In genomic region chr19:2086695-2087620, GRCh38 we compare ENCODE assay signal across 1 cellular context.
TF ChIP-seq lines count a peak whose summit lies in the region.
"Not testable (repeated sequence)": the region's sequence is repeated elsewhere in the genome, so short reads cannot be mapped to it uniquely, and the experiment has no call there.

No MANE protein-coding gene starts in this region.

TF ChIP-seq in K562, 482 proteins besides CTCF, POLR2A, EP300 and RAD21 (continues in another document):
- TF ChIP-seq, protein P1, sequence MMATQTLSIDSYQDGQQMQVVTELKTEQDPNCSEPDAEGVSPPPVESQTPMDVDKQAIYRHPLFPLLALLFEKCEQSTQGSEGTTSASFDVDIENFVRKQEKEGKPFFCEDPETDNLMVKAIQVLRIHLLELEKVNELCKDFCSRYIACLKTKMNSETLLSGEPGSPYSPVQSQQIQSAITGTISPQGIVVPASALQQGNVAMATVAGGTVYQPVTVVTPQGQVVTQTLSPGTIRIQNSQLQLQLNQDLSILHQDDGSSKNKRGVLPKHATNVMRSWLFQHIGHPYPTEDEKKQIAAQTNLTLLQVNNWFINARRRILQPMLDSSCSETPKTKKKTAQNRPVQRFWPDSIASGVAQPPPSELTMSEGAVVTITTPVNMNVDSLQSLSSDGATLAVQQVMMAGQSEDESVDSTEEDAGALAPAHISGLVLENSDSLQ (IDR thresholded peaks at IDR 0.05): peak; percentile 59
- TF ChIP-seq GATAD2A (IDR thresholded peaks at IDR 0.05) (peak; percentile 87; the same call in 1 of the 2 replicates), KLF16 (IDR thresholded peaks at IDR 0.05) (peak; percentile 67; the same call in 1 of the 2 replicates), ADNP (tag; IDR thresholded peaks at IDR 0.05) (0 out of 2 replicates have a peak, but pooled peaks have one; percentile 36), ATF1 (tag; IDR thresholded peaks at IDR 0.05) (0 out of 2 replicates have a peak, but pooled peaks have one; percentile 33), ARNT (IDR thresholded peaks at IDR 0.05) (peak; percentile 77 to 81; a peak in 3 of 4 replicates), CBFA2T2 (conservative IDR thresholded peaks at IDR 0.05) (peak; percentile 64), HNRNPLL (IDR thresholded peaks at IDR 0.05; ENCODE audit: low read depth, low read length, poor library complexity, severe bottlenecking) (peak; percentile 47), RB1 (IDR thresholded peaks at IDR 0.05; ENCODE audit: low read depth) (0 out of 2 replicates have a peak, but pooled peaks have one; percentile 32), FOSL1 (tag; conservative IDR thresholded peaks at IDR 0.05) (peak; percentile 80), FOXK2 (conservative IDR thresholded peaks at IDR 0.05 in 1 of 2, IDR thresholded peaks at IDR 0.05 in 1 of 2; ENCODE audit: low read depth in 2 of 2) (0 out of 4 replicates have a peak, but pooled peaks of 1 of the 2 experiments have one; percentile 44), CEBPB (tag; IDR thresholded peaks at IDR 0.05) (peak; percentile 99), CBX1 (IDR thresholded peaks at IDR 0.05; ENCODE audit: low read depth) (0 out of 2 replicates have a peak, but pooled peaks have one; percentile 42), TCF3 (CRISPR knock-in tag; IDR thresholded peaks at IDR 0.05) (peak; percentile 71), BCOR (IDR thresholded peaks at IDR 0.05) (peak; percentile 91), KDM1A (IDR thresholded peaks at IDR 0.05) (peak; percentile 49 to 72; a peak in 3 of 4 replicates), TRIM24 (IDR thresholded peaks at IDR 0.05) (peak in 1 of 2 experiments; percentile 75; a peak in 3 of 4 replicates), RBM25 (IDR thresholded peaks at IDR 0.05; ENCODE audit: low read depth, low read length, severe bottlenecking) (peak; percentile 63), CXXC5 (CRISPR knock-in tag; IDR thresholded peaks at IDR 0.05) (peak; percentile 58), NONO (IDR thresholded peaks at IDR 0.05; ENCODE audit: low read depth in 2 of 2, low read length in 1 of 2) (0 out of 4 replicates have a peak, but pooled peaks of 1 of the 2 experiments have one; percentile 18), FOXK1 (CRISPR knock-in tag; IDR thresholded peaks at IDR 0.05; ENCODE audit: borderline replicate concordance) (0 out of 2 replicates have a peak, but pooled peaks have one; percentile 14), SMARCA5 (IDR thresholded peaks at IDR 0.05) (peak; percentile 54; the same call in 1 of the 2 replicates), CHD4 (IDR thresholded peaks at IDR 0.05; ENCODE audit: insufficient read depth, insufficient replicate concordance, low read depth, low read length, poor library complexity, severe bottlenecking) (peak; percentile 52), JUND (IDR thresholded peaks at IDR 0.05; ENCODE audit: borderline replicate concordance, low read depth, low read length) (peak; percentile 76), JUND (tag; IDR thresholded peaks at IDR 0.05; ENCODE audit: borderline replicate concordance, low read depth, low read length) (peak; percentile 71; the same call in 2 of the 3 replicates), LEF1 (IDR thresholded peaks at IDR 0.05) (peak; percentile 37; the same call in 1 of the 2 replicates), ATF7 (IDR thresholded peaks at IDR 0.05) (0 out of 2 replicates have a peak, but pooled peaks have one; percentile 24), TBL1XR1 (IDR thresholded peaks at IDR 0.05; ENCODE audit: low read length in 2 of 2) (0 out of 4 replicates have a peak, but pooled peaks of 1 of the 2 experiments have one; percentile 17), ZNF121 (CRISPR knock-in tag; conservative IDR thresholded peaks at IDR 0.05) (peak; percentile 100), SMARCA4 (IDR thresholded peaks at IDR 0.05) (peak; percentile 67; the same call in 1 of the 2 replicates), CBX5 (IDR thresholded peaks at IDR 0.05; ENCODE audit: borderline replicate concordance, low read depth) (0 out of 2 replicates have a peak, but pooled peaks have one; percentile 10), SOX6 (IDR thresholded peaks at IDR 0.05) (peak; percentile 75), ARID1B (IDR thresholded peaks at IDR 0.05) (peak; percentile 72), MNT (conservative IDR thresholded peaks at IDR 0.05) (peak in 1 of 2 experiments; percentile 63; a peak in 2 of 4 replicates), EP400 (IDR thresholded peaks at IDR 0.05) (peak; percentile 28; the same call in 1 of the 2 replicates), DPF2 (IDR thresholded peaks at IDR 0.05) (peak; percentile 58; the same call in 1 of the 2 replicates), MEIS2 (IDR thresholded peaks at IDR 0.05; ENCODE audit: partially characterized antibody) (peak; percentile 53), CREM (IDR thresholded peaks at IDR 0.05; ENCODE audit: low read depth) (peak; percentile 49; the same call in 1 of the 2 replicates), BHLHE40 (IDR thresholded peaks at IDR 0.05; ENCODE audit: low read length) (peak; percentile 96), NFIC (IDR thresholded peaks at IDR 0.05) (0 out of 2 replicates have a peak, but pooled peaks have one; percentile 12), ZFX (CRISPR knock-in tag; IDR thresholded peaks at IDR 0.05) (peak; percentile 46; the same call in 1 of the 2 replicates), ZEB2 (IDR thresholded peaks at IDR 0.05) (peak; percentile 81; the same call in 1 of the 2 replicates), HDAC2 (IDR thresholded peaks at IDR 0.05) (0 out of 2 replicates have a peak, but pooled peaks have one; percentile 36), MYNN (IDR thresholded peaks at IDR 0.05) (peak; percentile 66; the same call in 1 of the 2 replicates), DACH1 (IDR thresholded peaks at IDR 0.05; ENCODE audit: partially characterized antibody) (peak; percentile 56), ATF3 (IDR thresholded peaks at IDR 0.05) (peak; percentile 81), CEBPG (CRISPR knock-in tag; IDR thresholded peaks at IDR 0.05) (peak; percentile 90), CEBPG (tag; conservative IDR thresholded peaks at IDR 0.05 in 1 of 2, IDR thresholded peaks at IDR 0.05 in 1 of 2) (peak; percentile 67 to 89; a peak in 3 of 4 replicates), SMARCE1 (IDR thresholded peaks at IDR 0.05) (peak; percentile 40; the same call in 1 of the 2 replicates), VEZF1 (CRISPR knock-in tag; IDR thresholded peaks at IDR 0.05) (0 out of 2 replicates have a peak, but pooled peaks have one; percentile 30)
- TF ChIP-seq ATF1 (CRISPR knock-in tag; IDR thresholded peaks at IDR 0.05); MYNN (CRISPR knock-in tag; IDR thresholded peaks at IDR 0.05); ATF3 (CRISPR knock-in tag; conservative IDR thresholded peaks at IDR 0.05): not testable (repeated sequence)
- TF ChIP-seq, protein P2, sequence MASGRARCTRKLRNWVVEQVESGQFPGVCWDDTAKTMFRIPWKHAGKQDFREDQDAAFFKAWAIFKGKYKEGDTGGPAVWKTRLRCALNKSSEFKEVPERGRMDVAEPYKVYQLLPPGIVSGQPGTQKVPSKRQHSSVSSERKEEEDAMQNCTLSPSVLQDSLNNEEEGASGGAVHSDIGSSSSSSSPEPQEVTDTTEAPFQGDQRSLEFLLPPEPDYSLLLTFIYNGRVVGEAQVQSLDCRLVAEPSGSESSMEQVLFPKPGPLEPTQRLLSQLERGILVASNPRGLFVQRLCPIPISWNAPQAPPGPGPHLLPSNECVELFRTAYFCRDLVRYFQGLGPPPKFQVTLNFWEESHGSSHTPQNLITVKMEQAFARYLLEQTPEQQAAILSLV (tag; IDR thresholded peaks at IDR 0.05): peak; percentile 67
- TF ChIP-seq, protein P3, sequence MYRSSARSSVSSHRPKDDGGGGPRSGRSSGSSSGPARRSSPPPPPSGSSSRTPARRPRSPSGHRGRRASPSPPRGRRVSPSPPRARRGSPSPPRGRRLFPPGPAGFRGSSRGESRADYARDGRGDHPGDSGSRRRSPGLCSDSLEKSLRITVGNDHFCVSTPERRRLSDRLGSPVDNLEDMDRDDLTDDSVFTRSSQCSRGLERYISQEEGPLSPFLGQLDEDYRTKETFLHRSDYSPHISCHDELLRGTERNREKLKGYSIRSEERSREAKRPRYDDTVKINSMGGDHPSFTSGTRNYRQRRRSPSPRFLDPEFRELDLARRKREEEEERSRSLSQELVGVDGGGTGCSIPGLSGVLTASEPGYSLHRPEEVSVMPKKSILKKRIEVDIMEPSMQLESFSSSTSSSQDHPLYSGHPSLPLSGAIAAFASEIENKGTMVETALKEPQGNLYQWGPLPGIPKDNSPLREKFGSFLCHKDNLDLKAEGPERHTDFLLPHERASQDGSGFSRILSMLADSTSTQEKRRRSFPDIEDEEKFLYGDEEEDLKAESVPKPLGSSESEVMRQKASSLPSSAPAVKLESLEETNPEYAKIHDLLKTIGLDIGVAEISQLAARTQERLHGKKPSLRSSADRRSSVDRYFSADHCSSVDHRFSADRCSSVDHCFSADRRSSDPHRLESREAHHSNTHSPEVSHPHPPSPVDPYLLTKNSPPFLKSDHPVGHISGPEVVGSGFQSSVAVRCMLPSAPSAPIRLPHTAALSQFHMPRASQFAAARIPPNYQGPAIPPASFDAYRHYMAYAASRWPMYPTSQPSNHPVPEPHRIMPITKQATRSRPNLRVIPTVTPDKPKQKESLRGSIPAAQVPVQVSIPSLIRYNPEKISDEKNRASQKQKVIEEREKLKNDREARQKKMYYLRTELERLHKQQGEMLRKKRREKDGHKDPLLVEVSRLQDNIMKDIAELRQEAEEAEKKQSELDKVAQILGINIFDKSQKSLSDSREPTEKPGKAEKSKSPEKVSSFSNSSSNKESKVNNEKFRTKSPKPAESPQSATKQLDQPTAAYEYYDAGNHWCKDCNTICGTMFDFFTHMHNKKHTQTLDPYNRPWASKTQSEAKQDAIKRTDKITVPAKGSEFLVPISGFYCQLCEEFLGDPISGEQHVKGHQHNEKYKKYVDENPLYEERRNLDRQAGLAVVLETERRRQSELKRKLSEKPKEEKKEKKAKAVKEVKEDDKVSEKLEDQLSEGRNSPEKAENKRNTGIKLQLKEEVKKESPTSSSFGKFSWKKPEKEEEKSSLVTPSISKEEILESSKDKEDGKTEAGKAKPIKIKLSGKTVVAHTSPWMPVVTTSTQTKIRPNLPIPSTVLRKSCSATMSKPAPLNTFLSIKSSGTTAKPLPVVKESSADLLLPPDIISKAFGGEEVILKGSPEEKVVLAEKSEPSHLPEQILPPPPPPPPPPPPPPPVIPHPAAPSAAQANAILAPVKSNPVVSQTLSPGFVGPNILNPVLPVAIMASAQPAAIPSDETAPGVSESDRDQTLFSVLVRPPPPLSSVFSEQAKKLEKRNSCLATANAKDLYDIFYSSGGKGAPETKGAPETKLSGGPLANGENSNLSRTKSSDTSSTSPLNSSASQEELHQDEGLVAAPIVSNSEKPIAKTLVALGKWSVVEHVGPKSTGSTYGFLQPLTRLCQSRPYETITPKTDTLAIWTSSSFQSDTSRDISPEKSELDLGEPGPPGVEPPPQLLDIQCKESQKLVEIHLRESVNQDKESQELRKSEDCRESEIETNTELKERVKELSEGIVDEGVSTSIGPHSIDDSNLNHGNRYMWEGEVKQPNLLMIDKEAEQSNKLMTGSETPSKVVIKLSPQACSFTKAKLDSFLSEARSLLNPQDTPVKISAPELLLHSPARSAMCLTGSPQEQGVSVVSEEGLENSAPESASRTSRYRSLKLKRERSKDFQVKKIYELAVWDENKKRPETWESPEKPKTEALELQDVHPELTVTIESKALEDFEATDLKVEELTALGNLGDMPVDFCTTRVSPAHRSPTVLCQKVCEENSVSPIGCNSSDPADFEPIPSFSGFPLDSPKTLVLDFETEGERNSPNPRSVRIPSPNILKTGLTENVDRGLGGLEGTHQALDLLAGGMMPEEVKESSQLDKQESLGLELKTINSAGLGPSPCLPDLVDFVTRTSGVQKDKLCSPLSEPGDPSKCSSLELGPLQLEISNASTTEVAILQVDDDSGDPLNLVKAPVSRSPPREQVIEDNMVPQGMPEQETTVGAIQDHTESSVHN (IDR thresholded peaks at IDR 0.05; ENCODE audit: borderline replicate concordance in 1 of 2, low read depth in 1 of 2): 0 out of 4 replicates have a peak, but pooled peaks of 1 of the 2 experiments have one; percentile 38
- TF ChIP-seq, protein P4, sequence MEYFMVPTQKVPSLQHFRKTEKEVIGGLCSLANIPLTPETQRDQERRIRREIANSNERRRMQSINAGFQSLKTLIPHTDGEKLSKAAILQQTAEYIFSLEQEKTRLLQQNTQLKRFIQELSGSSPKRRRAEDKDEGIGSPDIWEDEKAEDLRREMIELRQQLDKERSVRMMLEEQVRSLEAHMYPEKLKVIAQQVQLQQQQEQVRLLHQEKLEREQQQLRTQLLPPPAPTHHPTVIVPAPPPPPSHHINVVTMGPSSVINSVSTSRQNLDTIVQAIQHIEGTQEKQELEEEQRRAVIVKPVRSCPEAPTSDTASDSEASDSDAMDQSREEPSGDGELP (CRISPR knock-in tag; IDR thresholded peaks at IDR 0.05; ENCODE audit: borderline replicate concordance): peak; percentile 72
- TF ChIP-seq, protein P5, sequence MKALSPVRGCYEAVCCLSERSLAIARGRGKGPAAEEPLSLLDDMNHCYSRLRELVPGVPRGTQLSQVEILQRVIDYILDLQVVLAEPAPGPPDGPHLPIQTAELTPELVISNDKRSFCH (CRISPR knock-in tag; IDR thresholded peaks at IDR 0.05): not testable (repeated sequence)
- TF ChIP-seq, protein P5 (tag; IDR thresholded peaks at IDR 0.05): peak; percentile 93
